ENCODE assay signal across 11 cellular contexts in the genomic region with DNA sequence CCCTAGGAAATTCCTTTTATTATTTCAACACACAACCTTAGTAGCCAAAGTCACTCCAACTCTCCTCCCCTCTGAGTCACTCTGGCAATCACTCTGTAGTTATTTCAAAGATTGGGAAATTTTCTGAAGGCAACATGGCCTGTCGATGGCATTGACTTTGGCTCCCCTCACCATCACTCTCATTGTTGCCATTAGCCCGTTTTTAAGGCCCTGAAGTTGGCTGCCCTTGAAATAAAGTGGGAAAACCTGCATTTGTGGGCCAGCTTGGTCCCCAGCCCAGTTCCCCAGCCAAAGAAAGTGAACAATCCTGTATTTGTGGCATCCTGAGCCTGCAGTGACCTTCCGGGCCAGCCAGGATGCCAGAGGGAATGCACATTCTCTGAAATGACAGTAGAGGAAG. TPM values are rescaled to one million over a fixed set of nuclear protein-coding genes. Genes with fewer than 3 reads are reported as not detected.
DNase-seq lines count a peak whose midpoint lies in the region; ATAC-seq and TF ChIP-seq lines count a peak whose summit lies in the region.
"Had no signal": no experiment of that assay in that cellular context is flagged by ENCODE, and none has a peak within 500 bp of the region (broad histone marks: within the 10 kb centered on the region; RNA-seq: fewer than 3 reads in every experiment).

No MANE protein-coding gene starts in this region.

- intact Hi-C loops in CD4-positive, alpha-beta T cell (cut with DNase I, micrococcal nuclease), result loop anchor here in 1 of 2 experiments (10.0 kb wide), 1 partner anchor 72 kb away; no protein-coding TSS in a partner anchor

- H3K79me2 ChIP-seq in fibroblast of lung (ENCODE audit: control insufficient read depth, insufficient read depth, low read length) (no peaks in the 10 kb centered on the region), hepatocyte (no peaks in the 10 kb centered on the region)

- no peak overlapping the region for H3K4me3 Mint-ChIP-seq in CD4-positive, alpha-beta T cell

- peaks cover 91% of the 10 kb centered on the region for H3K4me1 Mint-ChIP-seq in CD4-positive, alpha-beta T cell (ENCODE audit: low read depth)

- H3K4me2 ChIP-seq in fibroblast of lung (ENCODE audit: extremely low read depth, insufficient read depth, low read length) (no peak overlapping the region), hepatocyte (no peak overlapping the region)

- H3K27me3 Mint-ChIP-seq in CD4-positive, alpha-beta T cell, result no peaks in the 10 kb centered on the region

- CTCF ChIA-PET in CD4-positive, alpha-beta T cell (lab: Charles Lee), result no interaction called here
- CTCF ChIA-PET in RWPE1 (lab: Yijun Ruan, JAX), result interaction anchor here (0.6 kb wide), 1 partner anchor 22 kb away, joined by 7 read pairs; no protein-coding TSS in a partner anchor

- peak overlapping the region; percentile 90 for H3K27ac Mint-ChIP-seq in CD4-positive, alpha-beta T cell

- no peak overlapping the region for H2AFZ ChIP-seq in fibroblast of lung (ENCODE audit: low read length)
- H2AFZ ChIP-seq in hepatocyte, result no peak overlapping the region

- H3K27me3 ChIP-seq in CD4-positive, alpha-beta T cell (ENCODE audit: control insufficient read depth, insufficient read depth, low read length), result no peaks in the 10 kb centered on the region
- no peaks in the 10 kb centered on the region for H3K27me3 ChIP-seq in fibroblast of lung (ENCODE audit: control insufficient read depth, insufficient read depth, low read length)
- no peaks in the 10 kb centered on the region for H3K27me3 ChIP-seq in hepatocyte

- POLR2A ChIA-PET in CD4-positive, alpha-beta T cell (lab: Charles Lee), result interaction anchor here (1.4 kb wide), 1 partner anchor 12 kb away, joined by 3 read pairs; no protein-coding TSS in a partner anchor
- POLR2A ChIA-PET in RWPE1 (lab: Yijun Ruan, JAX; ENCODE audit: low non-redundant PET), result no interaction called here

- no peak overlapping the region for H3K9ac ChIP-seq in fibroblast of lung (ENCODE audit: insufficient read depth, low read length)

- H3K27ac ChIP-seq in CD4-positive, alpha-beta T cell (ENCODE audit: low read depth, low read length), result no peak overlapping the region
- H3K27ac ChIP-seq in RWPE1, result peak overlapping the region; percentile 72
- H3K27ac ChIP-seq in fibroblast of lung (ENCODE audit: insufficient read depth, low read length), result peak overlapping the region; percentile 53
- H3K27ac ChIP-seq in hepatocyte, result no peak overlapping the region
- H3K27ac ChIP-seq: SK-N-MC had no signal

- H3K36me3 Mint-ChIP-seq in CD4-positive, alpha-beta T cell (ENCODE audit: low read depth), result no peaks in the 10 kb centered on the region

- H3K4me1 ChIP-seq in fibroblast of lung (ENCODE audit: control insufficient read depth, extremely low read depth, insufficient read depth, low read length) (peaks cover 20% of the 10 kb centered on the region), hepatocyte (ENCODE audit: insufficient read depth) (no peaks in the 10 kb centered on the region)

- H3K36me3 ChIP-seq in fibroblast of lung (ENCODE audit: control insufficient read depth, insufficient read depth, low read length), result no peaks in the 10 kb centered on the region
- no peaks in the 10 kb centered on the region for H3K36me3 ChIP-seq in hepatocyte (replicated peaks; ENCODE audit: insufficient read depth, low read depth)

- H3K4me3 ChIP-seq in fibroblast of lung (replicated peaks in 1 of 4; ENCODE audit: control extremely low read depth in 1 of 4, insufficient read depth in 1 of 4, low read depth in 3 of 4, low read length in 4 of 4) (no peak overlapping the region), hepatocyte (no peak overlapping the region)
- H3K4me3 ChIP-seq: SK-N-MC had no signal

- no peak for DNase-seq in CD4-positive, alpha-beta T cell
- DNase-seq in RWPE1 (ENCODE audit: low spot score) (peak; percentile 54), fibroblast of lung (ENCODE audit: low read depth in 2 of 2) (peak; percentile 47 to 92), pons (ENCODE audit: low spot score) (peak; percentile 49), hepatocyte (ENCODE audit: low spot score) (no peak), NCI-H526 (lab: John Stamatoyannopoulos, UW) (no peak), NCI-H146 treated with DMSO at 0.1 percent for 48 hours (lab: John Stamatoyannopoulos, UW; ENCODE audit: unreplicated experiment) (no peak)
- no peak for DNase-seq in activated naive CD4-positive, alpha-beta T cell treated with Interleukin-2 at 50 U/mL for 16 hours
- DNase-seq: Karpas-422, NCI-H2227 treated with DMSO at 0.1 percent for 48 hours had no signal

- 91% methylated on average over 3 of the region's 3 CpGs for whole genome bisulfite sequencing in hepatocyte (ENCODE audit: low lambda C conversion rate, missing lambda C conversion rate)

- H4K20me1 ChIP-seq in fibroblast of lung (ENCODE audit: control insufficient read depth, extremely low read depth, insufficient read depth, low read length) (no peaks in the 10 kb centered on the region), hepatocyte (ENCODE audit: insufficient read depth, poor library complexity, severe bottlenecking) (no peaks in the 10 kb centered on the region)

- no peak for TF ChIP-seq CTCF in CD4-positive, alpha-beta T cell (IDR thresholded peaks at IDR 0.05)
- TF ChIP-seq CTCF in RWPE1 (conservative IDR thresholded peaks at IDR 0.05; ENCODE audit: low read depth) (no peak), fibroblast of lung (conservative IDR thresholded peaks at IDR 0.05 in 1 of 2, IDR thresholded peaks at IDR 0.05 in 1 of 2; ENCODE audit: low read depth in 1 of 2, low read length in 2 of 2) (no peak), hepatocyte (IDR thresholded peaks at IDR 0.05; ENCODE audit: poor library complexity) (no peak)

- no peaks in the 10 kb centered on the region for H3K9me2 ChIP-seq in hepatocyte (replicated peaks; ENCODE audit: insufficient read depth)

- ATAC-seq in CD4-positive, alpha-beta T cell (ENCODE audit: poor library complexity), result no peak

- H3K9me3 Mint-ChIP-seq in CD4-positive, alpha-beta T cell, result no peaks in the 10 kb centered on the region

- H3K9me3 ChIP-seq in CD4-positive, alpha-beta T cell (ENCODE audit: control insufficient read depth, low read length), result no peaks in the 10 kb centered on the region
- H3K9me3 ChIP-seq in fibroblast of lung (ENCODE audit: control insufficient read depth, insufficient read depth, low read depth, low read length) (no peaks in the 10 kb centered on the region), hepatocyte (ENCODE audit: low read depth) (no peaks in the 10 kb centered on the region)

RNA-seq across cellular contexts. Expression of a gene that starts 52.5 kb away (rescaled TPM):
- total RNA-seq in CD4-positive, alpha-beta T cell, result 1 to 10 TPM; 4.2 to 4.8 TPM
- total RNA-seq in fibroblast of lung (3.1 and 3.6 TPM in 2 replicates), hepatocyte (5.9 and 8.0 TPM in 2 replicates)
- polyA plus RNA-seq in fibroblast of lung (5.1 and 8.6 TPM in 2 replicates), hepatocyte (3.9 and 7.3 TPM in 2 replicates)
- polyA plus RNA-seq in fibroblast of lung (2012), result 3.3 and 6.4 TPM in 2 replicates
- polyA minus RNA-seq in fibroblast of lung (ENCODE audit: low replicate concordance), result not detected in 2 replicates

Comparison
In these comparisons a context has a peak if more than half of its experiments do, and no peak if none do; other contexts are left out.
1. DNase-seq: peak in RWPE1 (single experiment), fibroblast of lung (2 of 2) and pons (single experiment); none in CD4-positive, alpha-beta T cell (0 of 10), hepatocyte (single experiment), NCI-H526 (0 of 2), activated naive CD4-positive, alpha-beta T cell treated with Interleukin-2 at 50 U/mL for 16 hours (single experiment) and NCI-H146 treated with DMSO at 0.1 percent for 48 hours (single experiment).
2. H3K27ac ChIP-seq: peak in RWPE1 (single experiment) and fibroblast of lung (single experiment); none in CD4-positive, alpha-beta T cell (single experiment) and hepatocyte (single experiment).